In genomic region chr1:81547261-81547911, GRCh38 we compare ENCODE assay signal across 19 cellular contexts.
A peak's percentile ranks its signal among the peaks of the same experiment; 100 is the strongest.
DNase-seq lines count a peak whose midpoint lies in the region; ATAC-seq and TF ChIP-seq lines count a peak whose summit lies in the region.
"Had no signal": no experiment of that assay in that cellular context is flagged by ENCODE, and none has a peak within 500 bp of the region (broad histone marks: within the 10 kb centered on the region; RNA-seq: fewer than 3 reads in every experiment).

No MANE protein-coding gene starts in this region.

- H3K9me2 ChIP-seq in Karpas-422 (replicated peaks; ENCODE audit: insufficient read depth, low read length), result no peaks in the 10 kb centered on the region

- H3K4me3 ChIP-seq in ectodermal cell (ENCODE audit: insufficient read depth, low read depth, low read length), result no peak overlapping the region
- H3K4me3 ChIP-seq in Karpas-422 (ENCODE audit: low read length), result no peak overlapping the region
- H3K4me3 ChIP-seq: stomach, vagina had no signal

- no peak overlapping the region for H3K4me2 ChIP-seq in Karpas-422 (ENCODE audit: low read depth, low read length, poor library complexity, severe bottlenecking)

- peaks cover 73% of the 10 kb centered on the region for H3K4me1 Mint-ChIP-seq in nephron progenitor cell
- H3K4me1 Mint-ChIP-seq in stimulated activated naive B cell treated with anti-CD40 and anti-IgM and Interleukin-4, amounts not matched to agents 10 μg/mL and 1 μg/mL and 100 μg/mL, for 72 hours, result no peaks in the 10 kb centered on the region

- no peaks in the 10 kb centered on the region for H4K20me1 ChIP-seq in Karpas-422 (ENCODE audit: insufficient read depth, low read depth, low read length)

- no peaks in the 10 kb centered on the region for H3K79me2 ChIP-seq in Karpas-422 (ENCODE audit: low read length)

- no peaks in the 10 kb centered on the region for H3K36me3 Mint-ChIP-seq in nephron progenitor cell (ENCODE audit: low read depth)
- H3K36me3 Mint-ChIP-seq in stimulated activated naive B cell treated with anti-CD40 and anti-IgM and Interleukin-4, amounts not matched to agents 10 μg/mL and 1 μg/mL and 100 μg/mL, for 72 hours, result no peaks in the 10 kb centered on the region
- H3K36me3 Mint-ChIP-seq: activated naive CD8-positive, alpha-beta T cell; CD8-positive, alpha-beta T cell had no signal

- H3K36me3 ChIP-seq in ectodermal cell (ENCODE audit: control insufficient read depth, insufficient read depth, low read length) (no peaks in the 10 kb centered on the region), Karpas-422 (ENCODE audit: insufficient read depth, low read length) (no peaks in the 10 kb centered on the region)
- H3K36me3 ChIP-seq: stomach, vagina had no signal

- 20 to 40% methylated on average over 1 to 3 of the region's 6 CpGs for WGBS in ectodermal cell, 2 experiments

- no peaks in the 10 kb centered on the region for H3K9me3 Mint-ChIP-seq in nephron progenitor cell
- H3K9me3 Mint-ChIP-seq in stimulated activated naive B cell treated with anti-CD40 and anti-IgM and Interleukin-4, amounts not matched to agents 10 μg/mL and 1 μg/mL and 100 μg/mL, for 72 hours, result no peaks in the 10 kb centered on the region
- H3K9me3 Mint-ChIP-seq: CD8-positive, alpha-beta T cell had no signal

- no peak overlapping the region for H2AFZ ChIP-seq in Karpas-422 (ENCODE audit: low read length)

- H3K27ac Mint-ChIP-seq in nephron progenitor cell, result peak overlapping the region; percentile 90
- no peak overlapping the region for H3K27ac Mint-ChIP-seq in stimulated activated naive B cell treated with anti-CD40 and anti-IgM and Interleukin-4, amounts not matched to agents 10 μg/mL and 1 μg/mL and 100 μg/mL, for 72 hours
- H3K27ac Mint-ChIP-seq: activated naive CD8-positive, alpha-beta T cell; activated T-cell treated with anti-CD3 and anti-CD28 coated beads, Interleukin-2, amount 50 U/mL, for 24 hours; CD8-positive, alpha-beta T cell had no signal

- H3K27me3 Mint-ChIP-seq in nephron progenitor cell (ENCODE audit: low read depth, poor library complexity), result no peaks in the 10 kb centered on the region
- H3K27me3 Mint-ChIP-seq in stimulated activated naive B cell treated with anti-CD40 and anti-IgM and Interleukin-4, amounts not matched to agents 10 μg/mL and 1 μg/mL and 100 μg/mL, for 72 hours, result no peaks in the 10 kb centered on the region
- H3K27me3 Mint-ChIP-seq: activated T-cell treated with anti-CD3 and anti-CD28 coated beads, Interleukin-2, amount 50 U/mL, for 24 hours had no signal

- H3K9ac ChIP-seq in Karpas-422 (ENCODE audit: low read length), result no peak overlapping the region

- TF ChIP-seq CTCF in nephron progenitor cell (IDR thresholded peaks at IDR 0.05), result no peak

- H3K4me3 Mint-ChIP-seq in nephron progenitor cell, result peak overlapping the region; percentile 43
- H3K4me3 Mint-ChIP-seq in stimulated activated naive B cell treated with anti-CD40 and anti-IgM and Interleukin-4, amounts not matched to agents 10 μg/mL and 1 μg/mL and 100 μg/mL, for 72 hours, result no peak overlapping the region
- H3K4me3 Mint-ChIP-seq: activated naive CD8-positive, alpha-beta T cell; activated T-cell treated with anti-CD3 and anti-CD28 coated beads, Interleukin-2, amount 50 U/mL, for 24 hours; CD8-positive, alpha-beta T cell had no signal

- peaks cover 34% of the 10 kb centered on the region for H3K4me1 ChIP-seq in ectodermal cell (ENCODE audit: control insufficient read depth, insufficient read depth, low read length)
- no peaks in the 10 kb centered on the region for H3K4me1 ChIP-seq in Karpas-422 (ENCODE audit: low read length)
- H3K4me1 ChIP-seq: stomach had no signal

- DNase-seq in nephron progenitor cell (no peak), Karpas-422 (no peak)
- no peak for DNase-seq in stimulated activated naive B cell treated with anti-CD40 and anti-IgM and Interleukin-4, amounts not matched to agents 10 μg/mL and 1 μg/mL and 100 μg/mL, for 72 hours
- DNase-seq: activated CD4-positive, alpha-beta T cell treated with anti-CD3 and anti-CD28 coated beads, Interleukin-2, amount 50 U/mL, for 4 hours; activated T-cell treated with anti-CD3 and anti-CD28 coated beads, Interleukin-2, amount 50 U/mL, for 24 hours; CD8-positive, alpha-beta T cell; DMS79 treated with DMSO at 0.1 percent for 48 hours; Kasumi-1; NCI-H2171 treated with DMSO at 0.1 percent for 48 hours; right cardiac atrium; stomach had no signal

- H3K27me3 ChIP-seq in ectodermal cell (ENCODE audit: control insufficient read depth, insufficient read depth, low read length, poor library complexity, severe bottlenecking) (no peaks in the 10 kb centered on the region), Karpas-422 (ENCODE audit: low read length) (no peaks in the 10 kb centered on the region)
- H3K27me3 ChIP-seq: stomach, vagina had no signal

- H3K9me3 ChIP-seq in ectodermal cell (ENCODE audit: control insufficient read depth, low read length) (no peaks in the 10 kb centered on the region), Karpas-422 (ENCODE audit: low read length) (no peaks in the 10 kb centered on the region; the same call in 1 of the 2 replicates)
- H3K9me3 ChIP-seq: stomach, vagina had no signal

- H3K27ac ChIP-seq in ectodermal cell (ENCODE audit: insufficient read depth, low read depth, low read length, poor library complexity, severe bottlenecking), result peak overlapping the region; percentile 83
- H3K27ac ChIP-seq in Karpas-422 (ENCODE audit: low read length), result no peak overlapping the region
- H3K27ac ChIP-seq: RWPE1, stomach, vagina had no signal

- peak; percentile 0 for ATAC-seq in GM18511 (IDR thresholded peaks at IDR 0.05; ENCODE audit: unreplicated experiment)
- peak; percentile 4 for ATAC-seq in HG02840 (IDR thresholded peaks at IDR 0.05; ENCODE audit: low FRiP score, unreplicated experiment)
- no peak for ATAC-seq in HG03039 (IDR thresholded peaks at IDR 0.05; ENCODE audit: unreplicated experiment)
- ATAC-seq in GM21526 (IDR thresholded peaks at IDR 0.05; ENCODE audit: low FRiP score, unreplicated experiment), result no peak
- no peak for ATAC-seq in stimulated activated naive B cell treated with anti-CD40 and anti-IgM and Interleukin-4, amounts not matched to agents 10 μg/mL and 1 μg/mL and 100 μg/mL, for 72 hours (replicated peaks)
- ATAC-seq: CD8-positive, alpha-beta T cell had no signal

Comparison
In these comparisons a context has a peak if more than half of its experiments do, and no peak if none do; other contexts are left out.
1. ATAC-seq: peak in GM18511 (single experiment) and HG02840 (single experiment); none in HG03039 (single experiment), GM21526 (single experiment) and stimulated activated naive B cell treated with anti-CD40 and anti-IgM and Interleukin-4, amounts not matched to agents 10 μg/mL and 1 μg/mL and 100 μg/mL, for 72 hours (0 of 2).